In genomic region chr12:123269395-123269892, GRCh38 we compare ENCODE assay signal across 8 cellular contexts. TPM values are rescaled to one million over a fixed set of nuclear protein-coding genes. Genes with fewer than 3 reads are reported as not detected.
DNase-seq lines count a peak whose midpoint lies in the region; ATAC-seq, FAIRE-seq and TF ChIP-seq lines count a peak whose summit lies in the region.

No MANE protein-coding gene starts in this region.

- TF ChIP-seq CTCF in GM13976 (IDR thresholded peaks at IDR 0.05; ENCODE audit: borderline replicate concordance, control extremely low read depth, extremely low read depth, insufficient read depth, missing control alignments) (no peak), cardiac fibroblast (IDR thresholded peaks at IDR 0.05; ENCODE audit: low read depth, low read length) (no peak)

- peaks cover 16% of the 10 kb centered on the region for H3K4me1 ChIP-seq in ACC112 (ENCODE audit: control insufficient read depth, insufficient read depth, low read length, unreplicated experiment)
- peaks cover 9% of the 10 kb centered on the region for H3K4me1 ChIP-seq in iPS-15b (ENCODE audit: control insufficient read depth, insufficient read depth, low read length)
- peaks cover 10% of the 10 kb centered on the region for H3K4me1 ChIP-seq in rectal smooth muscle tissue (ENCODE audit: control insufficient read depth, insufficient read depth, low read length)

- FAIRE-seq in urothelium cell line (lab: Jason Lieb, UNC), result no peak

- in situ Hi-C loops in GM13976 (cut with MboI; ENCODE audit: low sequenced_read_pairs, unreplicated experiment), result loop anchor here (10.0 kb wide), 1 partner anchor 325 kb away; no protein-coding TSS in a partner anchor
- in situ Hi-C loops in SK-MEL-5 (cut with HindIII; ENCODE audit: low pct_unique_long_range_greater_than_20kb, low sequenced_read_pairs), result no loop called here

- peak overlapping the region; percentile 31 for H3K27ac ChIP-seq in ACC112 (ENCODE audit: low read depth, low read length)
- peak overlapping the region; percentile 73 for H3K27ac ChIP-seq in rectal smooth muscle tissue (ENCODE audit: low read depth, low read length)

- H3K36me3 ChIP-seq in ACC112 (ENCODE audit: insufficient read depth, low read length), result no peaks in the 10 kb centered on the region
- peaks cover 23% of the 10 kb centered on the region for H3K36me3 ChIP-seq in iPS-15b (ENCODE audit: control insufficient read depth, insufficient read depth, low read length)
- peaks cover 8% of the 10 kb centered on the region for H3K36me3 ChIP-seq in rectal smooth muscle tissue (ENCODE audit: control insufficient read depth, insufficient read depth, low read length)

- H3K4me3 ChIP-seq in ACC112 (ENCODE audit: low read depth, low read length) (peak overlapping the region; percentile 92), cardiac fibroblast (replicated peaks in 1 of 2; ENCODE audit: low read depth in 2 of 2, low read length in 2 of 2) (peak overlapping the region; percentile 75 to 82), iPS-15b (ENCODE audit: low read depth, low read length) (peak overlapping the region; percentile 93), rectal smooth muscle tissue (ENCODE audit: low read length) (peak overlapping the region; percentile 75)

- peak overlapping the region; percentile 86 for H2AFZ ChIP-seq in ACC112 (ENCODE audit: low read length, unreplicated experiment)

- no peaks in the 10 kb centered on the region for H3K9me3 ChIP-seq in iPS-15b (ENCODE audit: control insufficient read depth, insufficient read depth, low read length)

- H3K27me3 ChIP-seq in ACC112 (ENCODE audit: insufficient read depth, low read length), result no peaks in the 10 kb centered on the region
- no peaks in the 10 kb centered on the region for H3K27me3 ChIP-seq in iPS-15b (ENCODE audit: control insufficient read depth, insufficient read depth, low read length)
- H3K27me3 ChIP-seq in rectal smooth muscle tissue (ENCODE audit: control insufficient read depth, insufficient read depth, low read length), result no peaks in the 10 kb centered on the region

- ATAC-seq in HG03342 (IDR thresholded peaks at IDR 0.05; ENCODE audit: unreplicated experiment), result no peak

- H3K9ac ChIP-seq in iPS-15b (ENCODE audit: low read depth, low read length), result peak overlapping the region; percentile 97
- H3K9ac ChIP-seq in rectal smooth muscle tissue (ENCODE audit: low read length), result peak overlapping the region; percentile 26

- peaks cover 56% of the 10 kb centered on the region for H3K79me2 ChIP-seq in ACC112 (ENCODE audit: control insufficient read depth, insufficient read depth, low read length, unreplicated experiment)

- peak; percentile 58 for DNase-seq in GM13976 (ENCODE audit: low spot score)
- peak; percentile 94 for DNase-seq in SK-MEL-5 (ENCODE audit: low read depth, low spot score)
- DNase-seq in cardiac fibroblast (ENCODE audit: low read depth in 2 of 2), result peak; percentile 66 to 75
- DNase-seq in urothelium cell line (ENCODE audit: low spot score), result no peak

RNA-seq across cellular contexts. Expression of gene CDK2AP1, which starts 2.2 kb away (rescaled TPM):
- 394 and 409 TPM in 2 replicates for total RNA-seq in SK-MEL-5 (2014; rRNA removed; shearing (Covaris generic))
- polyA plus RNA-seq in SK-MEL-5 (2015; cell fraction: cytosol; rRNA removed), result 360 and 403 TPM in 2 replicates
- 96.1 and 97.3 TPM in 2 replicates for polyA plus RNA-seq in SK-MEL-5 (2015; cell fraction: nucleus; rRNA removed)

RNA-seq across cellular contexts. Expression of gene MTRFR, which starts 36.2 kb away (rescaled TPM):
- total RNA-seq in SK-MEL-5 (2014; rRNA removed; shearing (Covaris generic)), result 6.9 and 11.3 TPM in 2 replicates
- polyA plus RNA-seq in SK-MEL-5 (2015; cell fraction: cytosol; rRNA removed), result 10.6 and 11.5 TPM in 2 replicates
- 3.3 and 4.2 TPM in 2 replicates for polyA plus RNA-seq in SK-MEL-5 (2015; cell fraction: nucleus; rRNA removed)

RNA-seq across cellular contexts. Expression of gene MPHOSPH9, which starts 36.5 kb away (rescaled TPM):
- 54.9 and 57.2 TPM in 2 replicates for total RNA-seq in SK-MEL-5 (2014; rRNA removed; shearing (Covaris generic))
- 26.0 and 26.2 TPM in 2 replicates for polyA plus RNA-seq in SK-MEL-5 (2015; cell fraction: cytosol; rRNA removed)
- polyA plus RNA-seq in SK-MEL-5 (2015; cell fraction: nucleus; rRNA removed), result 80.8 and 124 TPM in 2 replicates
